Comparison of ENCODE assay signal across 1 cellular context in genomic region chr3:148998297-148998696, GRCh38.
TF ChIP-seq lines count a peak whose summit lies in the region.

No MANE protein-coding gene starts in this region.

TF ChIP-seq in GM12878, 131 proteins besides CTCF, POLR2A, EP300 and RAD21:
- TF ChIP-seq MAX (IDR thresholded peaks at IDR 0.05; ENCODE audit: low read depth, low read length) (no peak), ZBTB4 (CRISPR knock-in tag; IDR thresholded peaks at IDR 0.05) (no peak), NFXL1 (IDR thresholded peaks at IDR 0.05; ENCODE audit: borderline replicate concordance) (no peak), IRF5 (IDR thresholded peaks at IDR 0.05; ENCODE audit: borderline replicate concordance) (no peak), ZSCAN29 (IDR thresholded peaks at IDR 0.05) (no peak), BACH1 (IDR thresholded peaks at IDR 0.05; ENCODE audit: borderline replicate concordance) (no peak), PKNOX1 (IDR thresholded peaks at IDR 0.05) (no peak), E2F8 (IDR thresholded peaks at IDR 0.05; ENCODE audit: low read depth, partially characterized antibody) (no peak)
TF ChIP-seq in GM12878: peak in this region for 0.
